In the genomic region with DNA sequence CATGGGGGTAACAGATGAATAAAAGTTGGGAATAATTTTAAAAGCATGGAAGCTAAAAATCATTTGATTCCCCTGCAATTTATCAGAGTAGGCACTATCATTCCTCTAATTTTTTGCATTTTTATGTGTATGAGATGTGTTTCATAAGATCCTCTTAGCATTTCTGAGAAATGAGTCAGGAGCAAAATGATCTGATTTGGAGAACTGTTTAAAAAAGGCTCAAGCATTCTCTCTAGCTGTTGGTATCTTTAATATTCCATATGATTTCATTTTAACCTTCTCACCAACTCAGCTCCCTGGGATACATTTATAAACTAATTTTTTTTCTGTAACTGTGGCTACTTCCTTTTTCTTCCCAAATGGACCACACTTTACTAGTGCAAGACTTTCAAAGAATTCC, we compare ENCODE assay signal across 18 cellular contexts.
DNase-seq lines count a peak whose midpoint lies in the region; ATAC-seq, FAIRE-seq and TF ChIP-seq lines count a peak whose summit lies in the region.
"Had no signal": no experiment of that assay in that cellular context is flagged by ENCODE, and none has a peak within 500 bp of the region (broad histone marks: within the 10 kb centered on the region; RNA-seq: fewer than 3 reads in every experiment).

No MANE protein-coding gene starts in this region.

- H3K27me3 ChIP-seq in bronchial epithelial cell (ENCODE audit: control insufficient read depth, insufficient read depth, low read length): no peaks in the 10 kb centered on the region
- H3K27me3 ChIP-seq in left lung: no peaks in the 10 kb centered on the region
- no peaks in the 10 kb centered on the region for H3K27me3 ChIP-seq in left ventricle myocardium inferior (ENCODE audit: low read depth)
- H3K27me3 ChIP-seq: BLaER1, colonic mucosa had no signal

- DNase-seq in AG08395 (ENCODE audit: low spot score): peak; percentile 58
- DNase-seq in HTR-8/SVneo (ENCODE audit: insufficient read length, low spot score): peak; percentile 38
- DNase-seq in bronchial epithelial cell (ENCODE audit: low read depth): peak; percentile 26
- DNase-seq in left lung: no peak
- no peak for DNase-seq in left ventricle myocardium inferior
- DNase-seq in islet precursor cell: no peak
- no peak for DNase-seq in DMS 273 (lab: John Stamatoyannopoulos, UW; ENCODE audit: unreplicated experiment)
- DNase-seq: activated CD4-positive, CD25-positive, alpha-beta regulatory T cell treated with anti-CD3 and anti-CD28 coated beads, Interleukin-2, amount 50 U/mL, for 72 hours; activated naive CD8-positive, alpha-beta T cell treated with anti-CD3 and anti-CD28 coated beads for 36 hours; colonic mucosa; DMS153; NCI-H2081; NCI-H82; RPMI8226; small intestine had no signal

- no peaks in the 10 kb centered on the region for H3K36me3 ChIP-seq in bronchial epithelial cell (ENCODE audit: control insufficient read depth, insufficient read depth, low read length)
- H3K36me3 ChIP-seq in left lung: no peaks in the 10 kb centered on the region
- no peaks in the 10 kb centered on the region for H3K36me3 ChIP-seq in left ventricle myocardium inferior
- H3K36me3 ChIP-seq: BLaER1, colonic mucosa, HAP-1 had no signal

- ATAC-seq in left lung: peak; percentile 62
- no peak for ATAC-seq in GM18502 (IDR thresholded peaks at IDR 0.05; ENCODE audit: poor library complexity, unreplicated experiment)

- H3K27ac ChIP-seq in left lung (no peak overlapping the region), left ventricle myocardium inferior (replicated peaks) (no peak overlapping the region)
- H3K27ac ChIP-seq: BLaER1, colonic mucosa had no signal

- TF ChIP-seq CTCF in bronchial epithelial cell (IDR thresholded peaks at IDR 0.05; ENCODE audit: insufficient read depth, low read length, severe bottlenecking): no peak
- no peak for TF ChIP-seq CTCF in left lung (IDR thresholded peaks at IDR 0.05)
- no peak for TF ChIP-seq CTCF in left ventricle myocardium inferior (IDR thresholded peaks at IDR 0.05; ENCODE audit: borderline replicate concordance)

- FAIRE-seq in HTR-8/SVneo (lab: Jason Lieb, UNC) (no peak), bronchial epithelial cell (lab: Jason Lieb, UNC) (no peak)
- FAIRE-seq: small intestine had no signal

- peaks cover 0 to 2% of the 10 kb centered on the region in 2 donors for H3K9me3 ChIP-seq in left lung
- H3K9me3 ChIP-seq in left ventricle myocardium inferior (replicated peaks): no peaks in the 10 kb centered on the region
- H3K9me3 ChIP-seq: BLaER1, colonic mucosa, HAP-1 had no signal

- H3K4me1 ChIP-seq in left lung (no peaks in the 10 kb centered on the region), left ventricle myocardium inferior (no peaks in the 10 kb centered on the region)
- H3K4me1 ChIP-seq: BLaER1, colonic mucosa, HAP-1 had no signal

- intact Hi-C loops in left lung (cut with DNase I) (no loop called here), left ventricle myocardium inferior (cut with micrococcal nuclease) (no loop called here)

- no peak overlapping the region for H3K4me3 ChIP-seq in bronchial epithelial cell (ENCODE audit: low read depth, low read length)
- H3K4me3 ChIP-seq in left lung: no peak overlapping the region
- no peak overlapping the region for H3K4me3 ChIP-seq in left ventricle myocardium inferior
- H3K4me3 ChIP-seq: BLaER1, colonic mucosa, HAP-1 had no signal

Comparison
In these comparisons a context has a peak if more than half of its experiments do, and no peak if none do; other contexts are left out.
1. DNase-seq: peak in AG08395 (single experiment), HTR-8/SVneo (single experiment) and bronchial epithelial cell (single experiment); none in left lung (0 of 2), left ventricle myocardium inferior (single experiment), islet precursor cell (single experiment) and DMS 273 (single experiment).